8 cellular contexts compared by ENCODE assay signal in the genomic region with DNA sequence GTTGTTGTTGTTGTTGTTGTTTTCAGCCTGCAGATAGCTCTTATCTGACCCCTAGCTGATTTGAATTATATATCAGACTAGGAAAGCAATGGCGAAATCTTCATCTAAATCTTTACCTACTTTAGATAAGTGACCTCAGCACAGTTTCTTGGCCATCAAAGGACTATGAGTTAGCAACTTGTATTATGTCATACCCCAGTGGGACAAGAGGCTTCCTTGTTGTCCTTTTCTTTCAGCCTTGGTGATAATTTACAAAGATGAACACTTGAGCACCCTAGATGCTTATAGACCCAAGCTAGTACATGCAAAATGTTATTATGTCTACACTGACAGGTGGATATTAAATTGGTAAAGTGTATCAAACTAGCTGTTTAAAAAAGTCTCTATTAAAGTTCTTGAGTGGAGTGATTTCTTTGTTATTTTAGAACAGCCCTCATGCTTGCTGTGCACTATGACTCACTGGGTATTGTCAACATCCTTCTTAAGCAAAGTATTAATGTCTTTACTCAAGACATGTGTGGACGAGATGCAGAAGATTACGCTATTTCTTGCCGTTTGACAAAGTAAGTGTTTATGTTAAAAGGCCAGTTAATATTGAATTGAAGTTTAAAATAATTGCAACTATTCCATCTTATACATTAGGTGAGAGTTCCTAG. TPM values are rescaled to one million over a fixed set of nuclear protein-coding genes. Genes with fewer than 3 reads are reported as not detected.
DNase-seq lines count a peak whose midpoint lies in the region; ATAC-seq, FAIRE-seq and TF ChIP-seq lines count a peak whose summit lies in the region.
"Not testable (repeated sequence)": the region's sequence is repeated elsewhere in the genome, so short reads cannot be mapped to it uniquely, and the experiment has no call there.

No MANE protein-coding gene starts in this region.

- DNase-seq in Daoy (ENCODE audit: low read depth) (peak; percentile 32), HT-29 (ENCODE audit: low spot score) (peak; percentile 76), astrocyte (ENCODE audit: low read depth) (peak; percentile 6), epithelial cell of esophagus (ENCODE audit: low read depth) (peak; percentile 76), fibroblast of the aortic adventitia (ENCODE audit: low read depth) (peak; percentile 67)
- DNase-seq in RWPE2 (ENCODE audit: low spot score); HepG2 (ENCODE audit: low spot score); stimulated activated effector memory CD8-positive, alpha-beta T cell treated with anti-CD3 and anti-CD28 coated beads, Interleukin-12 subunit alpha, Interleukin-12 subunit beta, amount 100 ng/mL, for 72 hours (ENCODE audit: low spot score in 2 of 2): not testable (repeated sequence)

- not testable (repeated sequence) for TF ChIP-seq POLR2A in HepG2 (IDR thresholded peaks at IDR 0.05; ENCODE audit: insufficient read depth in 1 of 2, low read depth in 2 of 2, low read length in 2 of 2)

- in situ Hi-C loops in HepG2 (cut with HindIII; ENCODE audit: extremely low pct_ligation_motif_present, low pct_unique_long_range_greater_than_20kb): not testable (repeated sequence)

- H3K4me1 ChIP-seq in RWPE2 (ENCODE audit: insufficient read depth, poor library complexity, severe bottlenecking) (peaks cover 13% of the 10 kb centered on the region), HepG2 (ENCODE audit: insufficient read depth, low read length) (peaks cover 30% of the 10 kb centered on the region)
- H3K4me1 ChIP-seq in astrocyte (ENCODE audit: insufficient read depth, low read length): not testable (repeated sequence)

- TF ChIP-seq RAD21 in HepG2 (CRISPR knock-in tag; IDR thresholded peaks at IDR 0.05): not testable (repeated sequence)

- WGBS in HepG2 (ENCODE audit: low lambda C conversion rate): 70% methylated on average over 4 of the region's 4 CpGs

- H3K4me3 ChIP-seq in RWPE2 (ENCODE audit: severe bottlenecking); astrocyte (ENCODE audit: insufficient read depth, low read depth, low read length); epithelial cell of esophagus (ENCODE audit: low read length); fibroblast of the aortic adventitia (ENCODE audit: low read depth, low read length); HepG2 (replicated peaks in 1 of 3; ENCODE audit: insufficient read depth in 1 of 3, low read depth in 2 of 3, low read length in 3 of 3): not testable (repeated sequence)

- CTCF ChIA-PET in HepG2 (lab: Yijun Ruan, JAX; ENCODE audit: low intra/inter-chr PET ratio, low total read pairs): not testable (repeated sequence)

- H3K27me3 Mint-ChIP-seq in astrocyte (ENCODE audit: low read depth, unreplicated experiment): not testable (repeated sequence)

- not testable (repeated sequence) for TF ChIP-seq EP300 in HepG2 (IDR thresholded peaks at IDR 0.05; ENCODE audit: low read depth in 2 of 2, low read length in 2 of 2); HepG2 (CRISPR knock-in tag; IDR thresholded peaks at IDR 0.05; ENCODE audit: borderline replicate concordance)

- H2AFZ ChIP-seq in astrocyte (ENCODE audit: low read depth, low read length); HepG2 (ENCODE audit: low read length): not testable (repeated sequence)

- not testable (repeated sequence) for H3K36me3 Mint-ChIP-seq in astrocyte (ENCODE audit: low read depth, unreplicated experiment)
- peaks cover 38% of the 10 kb centered on the region for H3K36me3 Mint-ChIP-seq in stimulated activated effector memory CD8-positive, alpha-beta T cell treated with anti-CD3 and anti-CD28 coated beads, Interleukin-12 subunit alpha, Interleukin-12 subunit beta, amount 100 ng/mL, for 72 hours

- H3K36me3 ChIP-seq in RWPE2 (ENCODE audit: low read depth); astrocyte (ENCODE audit: insufficient read depth, low read length); HepG2 (replicated peaks in 1 of 2; ENCODE audit: control insufficient read depth in 1 of 2, insufficient read depth in 2 of 2, low read length in 2 of 2): not testable (repeated sequence)

- FAIRE-seq in astrocyte (lab: Jason Lieb, UNC); HepG2 (lab: Jason Lieb, UNC): not testable (repeated sequence)

- H3K4me2 ChIP-seq in astrocyte (ENCODE audit: low read length): peak overlapping the region; percentile 54
- H3K4me2 ChIP-seq in HepG2 (ENCODE audit: low read depth, low read length): not testable (repeated sequence)

- POLR2A ChIA-PET in HepG2 (lab: Yijun Ruan, JAX): interaction anchor here (2.3 kb wide), 1 partner anchor 10 kb away, joined by 9 read pairs; no protein-coding TSS in a partner anchor

- intact Hi-C loops in HepG2 (cut with micrococcal nuclease; ENCODE audit: unreplicated experiment): not testable (repeated sequence)

- not testable (repeated sequence) for H3K4me3 Mint-ChIP-seq in astrocyte (ENCODE audit: unreplicated experiment); stimulated activated effector memory CD8-positive, alpha-beta T cell treated with anti-CD3 and anti-CD28 coated beads, Interleukin-12 subunit alpha, Interleukin-12 subunit beta, amount 100 ng/mL, for 72 hours

- not testable (repeated sequence) for H3K27ac Mint-ChIP-seq in astrocyte (ENCODE audit: unreplicated experiment)
- peak overlapping the region; percentile 97 for H3K27ac Mint-ChIP-seq in stimulated activated effector memory CD8-positive, alpha-beta T cell treated with anti-CD3 and anti-CD28 coated beads, Interleukin-12 subunit alpha, Interleukin-12 subunit beta, amount 100 ng/mL, for 72 hours

- TF ChIP-seq CTCF in RWPE2 (IDR thresholded peaks at IDR 0.05; ENCODE audit: poor library complexity, severe bottlenecking); astrocyte (IDR thresholded peaks at IDR 0.05; ENCODE audit: insufficient read depth, low read depth, low read length); epithelial cell of esophagus (IDR thresholded peaks at IDR 0.05; ENCODE audit: insufficient read depth, low read depth, low read length, missing control alignments); fibroblast of the aortic adventitia (IDR thresholded peaks at IDR 0.05; ENCODE audit: insufficient read depth, low read length); HepG2 (CRISPR knock-in tag; IDR thresholded peaks at IDR 0.05): not testable (repeated sequence)

- H3K9me3 ChIP-seq in RWPE2 (ENCODE audit: severe bottlenecking); astrocyte (ENCODE audit: insufficient read depth, low read depth, low read length); HepG2 (ENCODE audit: low read length): not testable (repeated sequence)

- H3K4me1 Mint-ChIP-seq in astrocyte (ENCODE audit: low read depth, unreplicated experiment): peaks cover 11% of the 10 kb centered on the region
- H3K4me1 Mint-ChIP-seq in stimulated activated effector memory CD8-positive, alpha-beta T cell treated with anti-CD3 and anti-CD28 coated beads, Interleukin-12 subunit alpha, Interleukin-12 subunit beta, amount 100 ng/mL, for 72 hours: peaks cover 24% of the 10 kb centered on the region

- not testable (repeated sequence) for BruUV-seq in HepG2 (replicated peaks; lab: Mats Ljungman, UMichigan)

- not testable (repeated sequence) for H4K20me1 ChIP-seq in astrocyte (ENCODE audit: insufficient read depth, low read length); HepG2 (ENCODE audit: insufficient read depth, low read length)

- not testable (repeated sequence) for H3K79me2 ChIP-seq in astrocyte (ENCODE audit: insufficient read depth, low read length); HepG2 (ENCODE audit: insufficient read depth, low read length)

- H3K27ac ChIP-seq in RWPE2 (ENCODE audit: poor library complexity, severe bottlenecking) (peak overlapping the region; percentile 27), HepG2 (ENCODE audit: extremely low read length, insufficient read depth, low read length) (peak overlapping the region; percentile 57)
- H3K27ac ChIP-seq in astrocyte (ENCODE audit: low read depth, low read length): not testable (repeated sequence)

- not testable (repeated sequence) for H3K9me3 Mint-ChIP-seq in astrocyte (ENCODE audit: unreplicated experiment); stimulated activated effector memory CD8-positive, alpha-beta T cell treated with anti-CD3 and anti-CD28 coated beads, Interleukin-12 subunit alpha, Interleukin-12 subunit beta, amount 100 ng/mL, for 72 hours

- ATAC-seq in RWPE2 (ENCODE audit: low read depth): peak; percentile 86
- ATAC-seq in HepG2; stimulated activated effector memory CD8-positive, alpha-beta T cell treated with anti-CD3 and anti-CD28 coated beads, Interleukin-12 subunit alpha, Interleukin-12 subunit beta, amount 100 ng/mL, for 72 hours: not testable (repeated sequence)

- H3K9ac ChIP-seq in astrocyte (ENCODE audit: low read length); HepG2 (ENCODE audit: insufficient read depth, low read depth, low read length): not testable (repeated sequence)

- H3K27me3 ChIP-seq in RWPE2 (ENCODE audit: insufficient read depth, poor library complexity, severe bottlenecking); astrocyte (ENCODE audit: insufficient read depth, low read length); HepG2 (ENCODE audit: control insufficient read depth in 1 of 2, insufficient read depth in 2 of 2, low read length in 2 of 2): not testable (repeated sequence)

RNA-seq across cellular contexts. Expression of gene ZNF519, which starts 56.6 kb away (rescaled TPM):
- total RNA-seq in Daoy (2014; rRNA removed; shearing (Covaris generic)): 4.5 and 5.0 TPM in 2 replicates
- total RNA-seq in HT-29 (2014; rRNA removed; shearing (Covaris generic)): 9.3 and 15.6 TPM in 2 replicates
- total RNA-seq in astrocyte (5.0 and 7.7 TPM in 2 replicates), fibroblast of the aortic adventitia (ENCODE audit: low replicate concordance) (11.5 TPM in 2 replicates), HepG2 (2016; rRNA removed; fragmentation: Illumina TruSeq; extraction: Trizol) (5.7 and 11.1 TPM in 2 replicates)
- total RNA-seq in HepG2 (2016; cell fraction: cytosol; rRNA removed; fragmentation: Illumina TruSeq; extraction: Trizol; ENCODE audit: low read depth): 2.6 and 3.1 TPM in 2 replicates
- 6.4 and 11.8 TPM in 2 replicates for total RNA-seq in HepG2 (2016; cell fraction: insoluble cytoplasmic fraction; rRNA removed; fragmentation: Illumina TruSeq; extraction: Trizol)
- 2.2 and 2.6 TPM in 2 replicates for total RNA-seq in HepG2 (2016; cell fraction: membrane; rRNA removed; fragmentation: Illumina TruSeq; extraction: Trizol)
- 36.3 and 40.6 TPM in 2 replicates for total RNA-seq in HepG2 (2016; cell fraction: nucleus; rRNA removed; fragmentation: Illumina TruSeq; extraction: Trizol)
- 3.4 and 7.3 TPM in 2 replicates for polyA plus RNA-seq in HepG2 (2011; rRNA removed)
- polyA plus RNA-seq in HepG2 (2011; cell fraction: cytosol; rRNA removed): 1.4 and 1.9 TPM in 2 replicates
- polyA plus RNA-seq in HepG2 (2011; cell fraction: nucleus; rRNA removed): 7.3 and 9.7 TPM in 2 replicates
- 1.1 and 2.7 TPM in 2 replicates for polyA plus RNA-seq in HepG2 (2012)
- 0.36 and 0.75 TPM in 2 replicates for polyA plus RNA-seq in HepG2 (2016; cell fraction: cytosol; fragmentation: Illumina TruSeq; extraction: Trizol; ENCODE audit: low read depth)
- 4.5 and 5.5 TPM in 2 replicates for polyA plus RNA-seq in HepG2 (2016; cell fraction: insoluble cytoplasmic fraction; fragmentation: Illumina TruSeq; extraction: Trizol; ENCODE audit: low read depth)
- 0.85 and 1.1 TPM in 2 replicates for polyA plus RNA-seq in HepG2 (2016; cell fraction: membrane; fragmentation: Illumina TruSeq; extraction: Trizol; ENCODE audit: low read depth)
- 31.5 and 33.6 TPM in 2 replicates for polyA plus RNA-seq in HepG2 (2016; cell fraction: nucleus; fragmentation: Illumina TruSeq; extraction: Trizol; ENCODE audit: insufficient read depth, low read depth)
- polyA minus RNA-seq in HepG2 (2011; rRNA and poly(A)+ RNA removed; ENCODE audit: low replicate concordance): 7.6 and 14.7 TPM in 2 replicates
- 2.1 and 2.2 TPM in 2 replicates for polyA minus RNA-seq in HepG2 (2011; cell fraction: cytosol; rRNA and poly(A)+ RNA removed)
- 25.5 and 35.4 TPM in 2 replicates for polyA minus RNA-seq in HepG2 (2011; cell fraction: nucleus; rRNA and poly(A)+ RNA removed)
